In genomic region chr14:34824826-34825225, GRCh38 we compare ENCODE assay signal across 30 cellular contexts. TPM values are rescaled to one million over a fixed set of nuclear protein-coding genes. Genes with fewer than 3 reads are reported as not detected.
DNase-seq lines count a peak whose midpoint lies in the region; ATAC-seq and TF ChIP-seq lines count a peak whose summit lies in the region.
"Had no signal": no experiment of that assay in that cellular context is flagged by ENCODE, and none has a peak within 500 bp of the region (broad histone marks: within the 10 kb centered on the region; RNA-seq: fewer than 3 reads in every experiment).

No MANE protein-coding gene starts in this region.

- POLR2A ChIA-PET in HEK293 (lab: Yijun Ruan, JAX) = no interaction called here

- 69% methylated on average over 3 of the region's 3 CpGs for WGBS in suprapubic skin

- H3K36me3 ChIP-seq in HEK293 (ENCODE audit: control insufficient read depth in 2 of 2, insufficient read depth in 1 of 2, low read length in 2 of 2) (peaks cover 29 to 33% of the 10 kb centered on the region in 2 experiments; a peak in 2 of 3 replicates), suprapubic skin (peaks cover 26% of the 10 kb centered on the region)
- H3K36me3 ChIP-seq: pancreas had no signal

- H3K27me3 ChIP-seq in suprapubic skin = no peaks in the 10 kb centered on the region
- H3K27me3 ChIP-seq: BLaER1, pancreas had no signal

- TF ChIP-seq EP300 in suprapubic skin (IDR thresholded peaks at IDR 0.05) = no peak

- H3K9me3 Mint-ChIP-seq in activated naive CD8-positive, alpha-beta T cell (ENCODE audit: low read depth) = no peaks in the 10 kb centered on the region
- peaks cover 2% of the 10 kb centered on the region for H3K9me3 Mint-ChIP-seq in activated naive CD8-positive, alpha-beta T cell treated with anti-CD3 and anti-CD28 coated beads for 36 hours
- no peaks in the 10 kb centered on the region for H3K9me3 Mint-ChIP-seq in stimulated activated effector memory CD8-positive, alpha-beta T cell treated with anti-CD3 and anti-CD28 coated beads, Interleukin-12 subunit alpha, Interleukin-12 subunit beta, amount 100 ng/mL, for 72 hours
- H3K9me3 Mint-ChIP-seq: activated CD4-positive, alpha-beta T cell treated with anti-CD3 and anti-CD28 coated beads, Interleukin-2, amount 10 ng/mL, durations not matched to agents 7 days and 5 days had no signal

- DNase-seq in activated naive CD8-positive, alpha-beta T cell treated with anti-CD3 and anti-CD28 coated beads for 36 hours = no peak
- DNase-seq in fibroblast of peridontal ligament (ENCODE audit: extremely low read depth) = peak; percentile 34
- no peak for DNase-seq in stimulated activated effector memory CD8-positive, alpha-beta T cell treated with anti-CD3 and anti-CD28 coated beads, Interleukin-12 subunit alpha, Interleukin-12 subunit beta, amount 100 ng/mL, for 72 hours (ENCODE audit: low spot score in 2 of 2)
- no peak for DNase-seq in mucosa of gallbladder (ENCODE audit: low spot score)
- DNase-seq in suprapubic skin (ENCODE audit: low spot score in 2 of 2) = no peak
- DNase-seq: ACHN; activated CD4-positive, alpha-beta T cell treated with anti-CD3 and anti-CD28 coated beads, Interleukin-2, amount 10 ng/mL, durations not matched to agents 7 days and 5 days; activated gamma-delta T cell; Calu3; DND-41; HCEC 1CT; mesendoderm; NCI-H1417; NCI-H2107; NCI-H82; OCI-M1; pancreas; SK-N-SH; stimulated activated CD4-positive, alpha-beta T cell treated with anti-CD3 and anti-CD28 coated beads, Interleukin-2, amount 100 ng/mL, for 24 hours; T-helper 9 cell; trophoblast cell; WERI-Rb-1 had no signal

- H3K4me3 Mint-ChIP-seq in activated naive CD8-positive, alpha-beta T cell = no peak overlapping the region
- H3K4me3 Mint-ChIP-seq in activated naive CD8-positive, alpha-beta T cell treated with anti-CD3 and anti-CD28 coated beads for 36 hours = no peak overlapping the region
- H3K4me3 Mint-ChIP-seq in stimulated activated effector memory CD8-positive, alpha-beta T cell treated with anti-CD3 and anti-CD28 coated beads, Interleukin-12 subunit alpha, Interleukin-12 subunit beta, amount 100 ng/mL, for 72 hours = no peak overlapping the region
- H3K4me3 Mint-ChIP-seq: activated CD4-positive, alpha-beta T cell treated with anti-CD3 and anti-CD28 coated beads, Interleukin-2, amount 10 ng/mL, durations not matched to agents 7 days and 5 days; brain; nephron had no signal

- no peaks in the 10 kb centered on the region for H3K4me1 ChIP-seq in HEK293 (ENCODE audit: control insufficient read depth, insufficient read depth, low read length)
- H3K4me1 ChIP-seq in suprapubic skin = no peaks in the 10 kb centered on the region
- H3K4me1 ChIP-seq: BLaER1, pancreas had no signal

- H3K27ac Mint-ChIP-seq in activated naive CD8-positive, alpha-beta T cell = peak overlapping the region; percentile 48
- H3K27ac Mint-ChIP-seq in activated naive CD8-positive, alpha-beta T cell treated with anti-CD3 and anti-CD28 coated beads for 36 hours = no peak overlapping the region
- H3K27ac Mint-ChIP-seq in stimulated activated effector memory CD8-positive, alpha-beta T cell treated with anti-CD3 and anti-CD28 coated beads, Interleukin-12 subunit alpha, Interleukin-12 subunit beta, amount 100 ng/mL, for 72 hours = peak overlapping the region; percentile 32
- H3K27ac Mint-ChIP-seq: activated CD4-positive, alpha-beta T cell treated with anti-CD3 and anti-CD28 coated beads, Interleukin-2, amount 10 ng/mL, durations not matched to agents 7 days and 5 days had no signal

- no peaks in the 10 kb centered on the region for H3K27me3 Mint-ChIP-seq in activated naive CD8-positive, alpha-beta T cell
- H3K27me3 Mint-ChIP-seq in activated naive CD8-positive, alpha-beta T cell treated with anti-CD3 and anti-CD28 coated beads for 36 hours = no peaks in the 10 kb centered on the region
- H3K27me3 Mint-ChIP-seq: activated CD4-positive, alpha-beta T cell treated with anti-CD3 and anti-CD28 coated beads, Interleukin-2, amount 10 ng/mL, durations not matched to agents 7 days and 5 days had no signal

- H3K27ac ChIP-seq in HEK293 (ENCODE audit: extremely low read depth, low read depth, low read length) = peak overlapping the region; percentile 42; the same call in 1 of the 2 replicates
- no peak overlapping the region for H3K27ac ChIP-seq in suprapubic skin
- H3K27ac ChIP-seq: BLaER1, pancreas, WERI-Rb-1 had no signal

- H3K36me3 Mint-ChIP-seq in activated naive CD8-positive, alpha-beta T cell = peaks cover 19% of the 10 kb centered on the region
- peaks cover 45% of the 10 kb centered on the region for H3K36me3 Mint-ChIP-seq in activated naive CD8-positive, alpha-beta T cell treated with anti-CD3 and anti-CD28 coated beads for 36 hours
- H3K36me3 Mint-ChIP-seq in stimulated activated effector memory CD8-positive, alpha-beta T cell treated with anti-CD3 and anti-CD28 coated beads, Interleukin-12 subunit alpha, Interleukin-12 subunit beta, amount 100 ng/mL, for 72 hours = peaks cover 95% of the 10 kb centered on the region

- no peak for TF ChIP-seq POLR2A in suprapubic skin (IDR thresholded peaks at IDR 0.05)

- no peak overlapping the region for H3K4me3 ChIP-seq in HEK293 (ENCODE audit: low read depth, low read length)
- H3K4me3 ChIP-seq in suprapubic skin = no peak overlapping the region
- H3K4me3 ChIP-seq: BLaER1, K562, pancreas had no signal

- TF ChIP-seq CTCF in HEK293 (tag by site-specific recombination; IDR thresholded peaks at IDR 0.05) (no peak), suprapubic skin (IDR thresholded peaks at IDR 0.05) (no peak)

- H3K4me1 Mint-ChIP-seq in activated naive CD8-positive, alpha-beta T cell (ENCODE audit: low read depth) = peaks cover 30% of the 10 kb centered on the region
- peaks cover 14% of the 10 kb centered on the region for H3K4me1 Mint-ChIP-seq in activated naive CD8-positive, alpha-beta T cell treated with anti-CD3 and anti-CD28 coated beads for 36 hours
- H3K4me1 Mint-ChIP-seq in stimulated activated effector memory CD8-positive, alpha-beta T cell treated with anti-CD3 and anti-CD28 coated beads, Interleukin-12 subunit alpha, Interleukin-12 subunit beta, amount 100 ng/mL, for 72 hours = peaks cover 26% of the 10 kb centered on the region
- H3K4me1 Mint-ChIP-seq: brain, nephron had no signal

- H3K9me3 ChIP-seq in HEK293 (ENCODE audit: control insufficient read depth, insufficient read depth, low read depth, low read length) = no peaks in the 10 kb centered on the region; the same call in 1 of the 2 replicates
- no peaks in the 10 kb centered on the region for H3K9me3 ChIP-seq in suprapubic skin
- H3K9me3 ChIP-seq: BLaER1, pancreas, SK-N-SH had no signal

- CTCF ChIA-PET in HEK293 (lab: Yijun Ruan, JAX) = no interaction called here

- no peak for ATAC-seq in stimulated activated effector memory CD8-positive, alpha-beta T cell treated with anti-CD3 and anti-CD28 coated beads, Interleukin-12 subunit alpha, Interleukin-12 subunit beta, amount 100 ng/mL, for 72 hours
- no peak for ATAC-seq in GM21723 (IDR thresholded peaks at IDR 0.05; ENCODE audit: unreplicated experiment)
- ATAC-seq: K562, left lobe of liver, pancreas had no signal

TF ChIP-seq in HEK293, 187 proteins besides CTCF, POLR2A, EP300 and RAD21 (continues in another document):
- TF ChIP-seq ZNF114 (tag by site-specific recombination; IDR thresholded peaks at IDR 0.05) (no peak), ZNF391 (tag by site-specific recombination; IDR thresholded peaks at IDR 0.05; ENCODE audit: borderline replicate concordance, low read depth) (no peak), ZNF335 (tag by site-specific recombination; conservative IDR thresholded peaks at IDR 0.05) (no peak), ZNF548 (tag by site-specific recombination; IDR thresholded peaks at IDR 0.05) (no peak), ZNF146 (tag by site-specific recombination; IDR thresholded peaks at IDR 0.05) (no peak), ZNF112 (tag by site-specific recombination; IDR thresholded peaks at IDR 0.05) (no peak), ZNF155 (tag by site-specific recombination; IDR thresholded peaks at IDR 0.05) (no peak), ZNF19 (tag by site-specific recombination; IDR thresholded peaks at IDR 0.05; ENCODE audit: low read depth) (no peak), ZFP41 (tag by site-specific recombination; IDR thresholded peaks at IDR 0.05; ENCODE audit: borderline replicate concordance) (no peak)
- TF ChIP-seq, protein P1, sequence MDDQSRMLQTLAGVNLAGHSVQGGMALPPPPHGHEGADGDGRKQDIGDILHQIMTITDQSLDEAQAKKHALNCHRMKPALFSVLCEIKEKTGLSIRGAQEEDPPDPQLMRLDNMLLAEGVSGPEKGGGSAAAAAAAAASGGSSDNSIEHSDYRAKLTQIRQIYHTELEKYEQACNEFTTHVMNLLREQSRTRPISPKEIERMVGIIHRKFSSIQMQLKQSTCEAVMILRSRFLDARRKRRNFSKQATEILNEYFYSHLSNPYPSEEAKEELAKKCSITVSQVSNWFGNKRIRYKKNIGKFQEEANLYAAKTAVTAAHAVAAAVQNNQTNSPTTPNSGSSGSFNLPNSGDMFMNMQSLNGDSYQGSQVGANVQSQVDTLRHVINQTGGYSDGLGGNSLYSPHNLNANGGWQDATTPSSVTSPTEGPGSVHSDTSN (CRISPR knock-in tag; IDR thresholded peaks at IDR 0.05) = no peak
- TF ChIP-seq, protein P2, sequence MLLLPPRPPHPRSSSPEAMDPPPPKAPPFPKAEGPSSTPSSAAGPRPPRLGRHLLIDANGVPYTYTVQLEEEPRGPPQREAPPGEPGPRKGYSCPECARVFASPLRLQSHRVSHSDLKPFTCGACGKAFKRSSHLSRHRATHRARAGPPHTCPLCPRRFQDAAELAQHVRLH (tag by site-specific recombination; IDR thresholded peaks at IDR 0.05) = no peak
- TF ChIP-seq, protein P3, sequence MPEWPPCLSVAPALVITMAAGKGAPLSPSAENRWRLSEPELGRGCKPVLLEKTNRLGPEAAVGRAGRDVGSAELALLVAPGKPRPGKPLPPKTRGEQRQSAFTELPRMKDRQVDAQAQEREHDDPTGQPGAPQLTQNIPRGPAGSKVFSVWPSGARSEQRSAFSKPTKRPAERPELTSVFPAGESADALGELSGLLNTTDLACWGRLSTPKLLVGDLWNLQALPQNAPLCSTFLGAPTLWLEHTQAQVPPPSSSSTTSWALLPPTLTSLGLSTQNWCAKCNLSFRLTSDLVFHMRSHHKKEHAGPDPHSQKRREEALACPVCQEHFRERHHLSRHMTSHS (tag by site-specific recombination; IDR thresholded peaks at IDR 0.05) = no peak

RNA-seq across cellular contexts. Expression of gene BAZ1A, which starts 50.3 kb away (rescaled TPM):
- total RNA-seq in activated naive CD8-positive, alpha-beta T cell treated with anti-CD3 and anti-CD28 coated beads for 36 hours = 10 to 100 TPM; 68.7 to 68.9 TPM
- total RNA-seq in mucosa of gallbladder (22.0 TPM), suprapubic skin (10 to 100 TPM; 37.0 to 95.1 (median 55.7) TPM)
